30 cellular contexts compared by ENCODE assay signal in the genomic region with DNA sequence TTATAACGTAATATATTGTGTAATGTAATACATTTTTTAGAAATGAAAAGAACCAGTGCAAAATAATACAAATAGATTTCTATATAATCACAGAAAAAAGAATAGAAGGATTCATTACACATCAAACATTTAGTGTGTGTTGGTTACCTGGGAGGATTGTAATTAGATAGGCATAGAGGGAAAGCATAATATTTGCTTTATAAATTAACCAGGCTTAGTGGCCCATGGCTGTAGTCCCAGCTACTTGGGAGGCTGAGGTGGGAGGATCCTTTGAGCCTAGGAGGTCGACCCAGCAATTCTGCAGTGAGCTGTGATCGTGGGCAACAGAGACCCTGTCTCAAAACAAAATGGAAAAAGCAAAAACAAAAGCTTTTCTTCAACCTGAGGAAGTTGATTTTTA.
"Had no signal": no experiment of that assay in that cellular context is flagged by ENCODE, and none has a peak within 500 bp of the region (broad histone marks: within the 10 kb centered on the region; RNA-seq: fewer than 3 reads in every experiment).

No MANE protein-coding gene starts in this region.

- ATAC-seq: activated CD8-positive, alpha-beta memory T cell treated with anti-CD3 and anti-CD28 coated beads, Interleukin-2, amount 10 ng/mL, durations not matched to agents 7 days and 5 days; activated naive CD8-positive, alpha-beta T cell treated with anti-CD3 and anti-CD28 coated beads, Interleukin-2, amount 50 U/mL, for 24 hours; K562; Right ventricle myocardium inferior; SK-N-SH treated with all-trans-retinoic acid at 6 μM for 48 hours had no signal

- H3K27ac ChIP-seq: PC-9, RWPE1, VCaP had no signal

- DNase-seq: activated B cell treated with CpG ODN at 0.5 μM for 24 hours; activated CD4-positive, alpha-beta memory T cell treated with anti-CD3 and anti-CD28 coated beads for 36 hours; activated CD4-positive, alpha-beta T cell treated with anti-CD3 and anti-CD28 coated beads for 4 hours; activated CD4-positive, alpha-beta T cell treated with anti-CD3 and anti-CD28 coated beads, Interleukin-2, amount 50 U/mL, for 1 hour; activated CD4-positive, CD25-positive, alpha-beta regulatory T cell treated with anti-CD3 and anti-CD28 coated beads, Interleukin-2, amount 50 U/mL, for 72 hours; activated CD8-positive, alpha-beta memory T cell treated with anti-CD3 and anti-CD28 coated beads for 24 hours; activated CD8-positive, alpha-beta memory T cell treated with anti-CD3 and anti-CD28 coated beads, Interleukin-2, amount 10 ng/mL, durations not matched to agents 7 days and 5 days; activated CD8-positive, alpha-beta memory T cell treated with anti-CD3 and anti-CD28 coated beads, Interleukin-2, amount 50 U/mL, for 48 hours; activated effector memory CD4-positive, alpha-beta T cell treated with Interleukin-2 at 50 U/mL for 16 hours; activated naive CD4-positive, alpha-beta T cell treated with anti-CD3 and anti-CD28 coated beads, Interleukin-2, amount 10 ng/mL, durations not matched to agents 7 days and 5 days; activated naive CD8-positive, alpha-beta T cell treated with anti-CD3 and anti-CD28 coated beads, Interleukin-2, amount 50 U/mL, for 24 hours; activated T-cell treated with anti-CD3 and anti-CD28 coated beads, Interleukin-2, amount 50 U/mL, for 48 hours; anterior cingulate cortex; caudate nucleus; cerebellar nuclear complex; NCI-H1105; NCI-H1417 treated with DMSO at 0.1 percent for 48 hours; NCI-H1694 treated with DMSO at 0.1 percent for 48 hours; NCI-H510A; NCI-H526; PC-9; SIG-M5; T-helper 1 cell; T-helper 2 cell; T-helper 9 cell had no signal
